1 cellular context compared by ENCODE assay signal in the genomic region with DNA sequence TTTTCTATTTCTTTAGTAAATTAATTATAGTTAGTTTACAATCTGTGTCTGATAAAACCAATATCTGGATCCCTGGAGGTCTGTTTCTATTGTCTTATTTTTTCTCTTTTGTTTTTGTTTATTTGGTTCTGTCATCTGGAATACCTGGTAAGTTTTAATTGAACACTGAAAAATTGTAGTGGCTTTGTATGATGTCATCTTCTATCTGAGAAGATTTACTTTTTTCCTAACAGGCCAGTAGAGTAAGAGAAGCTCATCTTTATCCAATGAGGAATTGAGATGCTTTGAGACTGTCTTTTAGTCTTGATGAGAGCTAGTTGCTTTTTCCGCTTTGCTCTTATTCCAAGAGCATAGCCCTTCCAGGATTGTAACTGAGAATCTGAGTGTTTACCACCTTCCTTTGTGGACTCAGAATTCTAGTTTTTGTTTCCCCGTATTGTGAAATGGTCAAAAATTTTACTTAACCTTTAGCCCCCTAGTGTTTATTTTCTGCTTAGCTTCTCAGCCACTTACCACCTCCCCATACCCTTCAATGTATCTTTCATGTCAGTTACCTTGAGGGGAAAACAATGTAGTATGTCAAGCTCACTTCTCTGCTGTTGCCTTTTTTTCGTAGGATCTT.
TF ChIP-seq lines count a peak whose summit lies in the region.

No MANE protein-coding gene starts in this region.

TF ChIP-seq in GM23338, 12 proteins besides CTCF, POLR2A, EP300 and RAD21:
- no peak for TF ChIP-seq ZNF331 (CRISPR knock-in tag; IDR thresholded peaks at IDR 0.05; ENCODE audit: low read depth)
- TF ChIP-seq EZH2 (IDR thresholded peaks at IDR 0.05; ENCODE audit: low read depth, unreplicated experiment), result no peak
- TF ChIP-seq STAT1 (IDR thresholded peaks at IDR 0.05; ENCODE audit: unreplicated experiment), result no peak
- no peak for TF ChIP-seq EZH2phosphoT487 (IDR thresholded peaks at IDR 0.05; ENCODE audit: unreplicated experiment)
- no peak for TF ChIP-seq CREB1 (CRISPR knock-in tag; IDR thresholded peaks at IDR 0.05; ENCODE audit: low read depth)
- TF ChIP-seq, protein P1, sequence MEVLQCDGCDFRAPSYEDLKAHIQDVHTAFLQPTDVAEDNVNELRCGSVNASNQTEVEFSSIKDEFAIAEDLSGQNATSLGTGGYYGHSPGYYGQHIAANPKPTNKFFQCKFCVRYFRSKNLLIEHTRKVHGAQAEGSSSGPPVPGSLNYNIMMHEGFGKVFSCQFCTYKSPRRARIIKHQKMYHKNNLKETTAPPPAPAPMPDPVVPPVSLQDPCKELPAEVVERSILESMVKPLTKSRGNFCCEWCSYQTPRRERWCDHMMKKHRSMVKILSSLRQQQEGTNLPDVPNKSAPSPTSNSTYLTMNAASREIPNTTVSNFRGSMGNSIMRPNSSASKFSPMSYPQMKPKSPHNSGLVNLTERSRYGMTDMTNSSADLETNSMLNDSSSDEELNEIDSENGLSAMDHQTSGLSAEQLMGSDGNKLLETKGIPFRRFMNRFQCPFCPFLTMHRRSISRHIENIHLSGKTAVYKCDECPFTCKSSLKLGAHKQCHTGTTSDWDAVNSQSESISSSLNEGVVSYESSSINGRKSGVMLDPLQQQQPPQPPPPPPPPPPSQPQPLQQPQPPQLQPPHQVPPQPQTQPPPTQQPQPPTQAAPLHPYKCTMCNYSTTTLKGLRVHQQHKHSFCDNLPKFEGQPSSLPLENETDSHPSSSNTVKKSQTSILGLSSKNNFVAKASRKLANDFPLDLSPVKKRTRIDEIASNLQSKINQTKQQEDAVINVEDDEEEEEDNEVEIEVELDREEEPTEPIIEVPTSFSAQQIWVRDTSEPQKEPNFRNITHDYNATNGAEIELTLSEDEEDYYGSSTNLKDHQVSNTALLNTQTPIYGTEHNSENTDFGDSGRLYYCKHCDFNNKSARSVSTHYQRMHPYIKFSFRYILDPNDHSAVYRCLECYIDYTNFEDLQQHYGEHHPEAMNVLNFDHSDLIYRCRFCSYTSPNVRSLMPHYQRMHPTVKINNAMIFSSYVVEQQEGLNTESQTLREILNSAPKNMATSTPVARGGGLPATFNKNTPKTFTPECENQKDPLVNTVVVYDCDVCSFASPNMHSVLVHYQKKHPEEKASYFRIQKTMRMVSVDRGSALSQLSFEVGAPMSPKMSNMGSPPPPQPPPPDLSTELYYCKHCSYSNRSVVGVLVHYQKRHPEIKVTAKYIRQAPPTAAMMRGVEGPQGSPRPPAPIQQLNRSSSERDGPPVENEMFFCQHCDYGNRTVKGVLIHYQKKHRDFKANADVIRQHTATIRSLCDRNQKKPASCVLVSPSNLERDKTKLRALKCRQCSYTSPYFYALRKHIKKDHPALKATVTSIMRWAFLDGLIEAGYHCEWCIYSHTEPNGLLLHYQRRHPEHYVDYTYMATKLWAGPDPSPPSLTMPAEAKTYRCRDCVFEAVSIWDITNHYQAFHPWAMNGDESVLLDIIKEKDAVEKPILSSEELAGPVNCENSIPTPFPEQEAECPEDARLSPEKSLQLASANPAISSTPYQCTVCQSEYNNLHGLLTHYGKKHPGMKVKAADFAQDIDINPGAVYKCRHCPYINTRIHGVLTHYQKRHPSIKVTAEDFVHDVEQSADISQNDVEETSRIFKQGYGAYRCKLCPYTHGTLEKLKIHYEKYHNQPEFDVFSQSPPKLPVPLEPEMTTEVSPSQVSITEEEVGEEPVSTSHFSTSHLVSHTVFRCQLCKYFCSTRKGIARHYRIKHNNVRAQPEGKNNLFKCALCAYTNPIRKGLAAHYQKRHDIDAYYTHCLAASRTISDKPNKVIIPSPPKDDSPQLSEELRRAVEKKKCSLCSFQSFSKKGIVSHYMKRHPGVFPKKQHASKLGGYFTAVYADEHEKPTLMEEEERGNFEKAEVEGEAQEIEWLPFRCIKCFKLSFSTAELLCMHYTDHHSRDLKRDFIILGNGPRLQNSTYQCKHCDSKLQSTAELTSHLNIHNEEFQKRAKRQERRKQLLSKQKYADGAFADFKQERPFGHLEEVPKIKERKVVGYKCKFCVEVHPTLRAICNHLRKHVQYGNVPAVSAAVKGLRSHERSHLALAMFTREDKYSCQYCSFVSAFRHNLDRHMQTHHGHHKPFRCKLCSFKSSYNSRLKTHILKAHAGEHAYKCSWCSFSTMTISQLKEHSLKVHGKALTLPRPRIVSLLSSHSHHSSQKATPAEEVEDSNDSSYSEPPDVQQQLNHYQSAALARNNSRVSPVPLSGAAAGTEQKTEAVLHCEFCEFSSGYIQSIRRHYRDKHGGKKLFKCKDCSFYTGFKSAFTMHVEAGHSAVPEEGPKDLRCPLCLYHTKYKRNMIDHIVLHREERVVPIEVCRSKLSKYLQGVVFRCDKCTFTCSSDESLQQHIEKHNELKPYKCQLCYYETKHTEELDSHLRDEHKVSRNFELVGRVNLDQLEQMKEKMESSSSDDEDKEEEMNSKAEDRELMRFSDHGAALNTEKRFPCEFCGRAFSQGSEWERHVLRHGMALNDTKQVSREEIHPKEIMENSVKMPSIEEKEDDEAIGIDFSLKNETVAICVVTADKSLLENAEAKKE (CRISPR knock-in tag; IDR thresholded peaks at IDR 0.05), result no peak
- no peak for TF ChIP-seq ZNF114 (CRISPR knock-in tag; IDR thresholded peaks at IDR 0.05)
- no peak for TF ChIP-seq NANOG (IDR thresholded peaks at IDR 0.05; ENCODE audit: borderline replicate concordance)
- TF ChIP-seq, protein P2, sequence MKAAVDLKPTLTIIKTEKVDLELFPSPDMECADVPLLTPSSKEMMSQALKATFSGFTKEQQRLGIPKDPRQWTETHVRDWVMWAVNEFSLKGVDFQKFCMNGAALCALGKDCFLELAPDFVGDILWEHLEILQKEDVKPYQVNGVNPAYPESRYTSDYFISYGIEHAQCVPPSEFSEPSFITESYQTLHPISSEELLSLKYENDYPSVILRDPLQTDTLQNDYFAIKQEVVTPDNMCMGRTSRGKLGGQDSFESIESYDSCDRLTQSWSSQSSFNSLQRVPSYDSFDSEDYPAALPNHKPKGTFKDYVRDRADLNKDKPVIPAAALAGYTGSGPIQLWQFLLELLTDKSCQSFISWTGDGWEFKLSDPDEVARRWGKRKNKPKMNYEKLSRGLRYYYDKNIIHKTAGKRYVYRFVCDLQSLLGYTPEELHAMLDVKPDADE (IDR thresholded peaks at IDR 0.05), result no peak
- TF ChIP-seq, protein P3, sequence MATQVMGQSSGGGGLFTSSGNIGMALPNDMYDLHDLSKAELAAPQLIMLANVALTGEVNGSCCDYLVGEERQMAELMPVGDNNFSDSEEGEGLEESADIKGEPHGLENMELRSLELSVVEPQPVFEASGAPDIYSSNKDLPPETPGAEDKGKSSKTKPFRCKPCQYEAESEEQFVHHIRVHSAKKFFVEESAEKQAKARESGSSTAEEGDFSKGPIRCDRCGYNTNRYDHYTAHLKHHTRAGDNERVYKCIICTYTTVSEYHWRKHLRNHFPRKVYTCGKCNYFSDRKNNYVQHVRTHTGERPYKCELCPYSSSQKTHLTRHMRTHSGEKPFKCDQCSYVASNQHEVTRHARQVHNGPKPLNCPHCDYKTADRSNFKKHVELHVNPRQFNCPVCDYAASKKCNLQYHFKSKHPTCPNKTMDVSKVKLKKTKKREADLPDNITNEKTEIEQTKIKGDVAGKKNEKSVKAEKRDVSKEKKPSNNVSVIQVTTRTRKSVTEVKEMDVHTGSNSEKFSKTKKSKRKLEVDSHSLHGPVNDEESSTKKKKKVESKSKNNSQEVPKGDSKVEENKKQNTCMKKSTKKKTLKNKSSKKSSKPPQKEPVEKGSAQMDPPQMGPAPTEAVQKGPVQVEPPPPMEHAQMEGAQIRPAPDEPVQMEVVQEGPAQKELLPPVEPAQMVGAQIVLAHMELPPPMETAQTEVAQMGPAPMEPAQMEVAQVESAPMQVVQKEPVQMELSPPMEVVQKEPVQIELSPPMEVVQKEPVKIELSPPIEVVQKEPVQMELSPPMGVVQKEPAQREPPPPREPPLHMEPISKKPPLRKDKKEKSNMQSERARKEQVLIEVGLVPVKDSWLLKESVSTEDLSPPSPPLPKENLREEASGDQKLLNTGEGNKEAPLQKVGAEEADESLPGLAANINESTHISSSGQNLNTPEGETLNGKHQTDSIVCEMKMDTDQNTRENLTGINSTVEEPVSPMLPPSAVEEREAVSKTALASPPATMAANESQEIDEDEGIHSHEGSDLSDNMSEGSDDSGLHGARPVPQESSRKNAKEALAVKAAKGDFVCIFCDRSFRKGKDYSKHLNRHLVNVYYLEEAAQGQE (IDR thresholded peaks at IDR 0.05; ENCODE audit: unreplicated experiment), result no peak
- no peak for TF ChIP-seq POLR2AphosphoS5 (IDR thresholded peaks at IDR 0.05; ENCODE audit: low read depth)
- no peak for TF ChIP-seq JUNB (IDR thresholded peaks at IDR 0.05; ENCODE audit: unreplicated experiment)
